Comparison of ENCODE assay signal across 9 cellular contexts in the genomic region with DNA sequence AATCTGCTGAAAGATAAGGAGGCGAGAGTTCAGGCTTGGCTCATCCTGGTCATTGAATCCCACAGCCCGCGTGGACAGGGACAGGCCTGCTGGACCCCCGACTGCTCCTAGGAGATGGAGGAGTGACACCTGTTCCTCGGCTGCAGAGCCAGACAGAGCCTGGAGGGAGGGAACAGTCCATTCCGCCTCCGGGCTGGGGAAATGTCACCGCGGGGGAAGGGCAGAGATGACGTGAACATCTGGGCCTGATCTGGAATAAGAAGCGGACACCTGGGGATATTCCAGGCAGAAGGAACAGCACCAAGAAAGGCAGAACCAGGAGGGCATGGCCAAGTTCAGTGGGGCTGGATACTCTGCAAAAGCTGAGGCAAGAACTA. TPM values are rescaled to one million over a fixed set of nuclear protein-coding genes. Genes with fewer than 3 reads are reported as not detected.
DNase-seq lines count a peak whose midpoint lies in the region; ATAC-seq, FAIRE-seq and TF ChIP-seq lines count a peak whose summit lies in the region.
"Had no signal": no experiment of that assay in that cellular context is flagged by ENCODE, and none has a peak within 500 bp of the region (broad histone marks: within the 10 kb centered on the region; RNA-seq: fewer than 3 reads in every experiment).

No MANE protein-coding gene starts in this region.

- intact Hi-C loops in GM12878 (cut with micrococcal nuclease; ENCODE audit: unreplicated experiment): no loop called here

- CTCF ChIA-PET in GM12878 (lab: Yijun Ruan, JAX): interaction anchor here (1.2 to 4.7 kb wide), 7 partner anchors 24 to 117 kb away, joined by 3 to 81 read pairs (median 43); a partner anchor contains a TSS

- RAD21 ChIA-PET in GM12878 (lab: Charles Lee; ENCODE audit: unreplicated experiment): interaction anchor here (1.2 to 5.2 kb wide), 5 partner anchors 24 to 126 kb away, joined by 4 to 129 read pairs (median 44); a partner anchor contains a TSS

- H3K27ac Mint-ChIP-seq in naive B cell: peak overlapping the region in 4 of 6 donors; percentile 45 to 93 (median 60)

- peaks cover 0 to 7% of the 10 kb centered on the region in 2 donors for H3K36me3 Mint-ChIP-seq in naive B cell

- TF ChIP-seq EP300 in GM12878 (IDR thresholded peaks at IDR 0.05; ENCODE audit: borderline replicate concordance in 1 of 2, control insufficient read depth in 1 of 2, low read depth in 2 of 2, low read length in 2 of 2): no peak

- no peaks in the 10 kb centered on the region for H3K9me3 Mint-ChIP-seq in naive B cell

- in situ Hi-C loops in GM12878 (cut with MboI): no loop called here

- H3K4me2 ChIP-seq in BLaER1 treated with 17β-estradiol and CSF1 and Interleukin-3, amounts not matched to agents 10 nM and 100 nM: peak overlapping the region; percentile 83 to 97 (median 93); a peak in 20 of 22 replicates
- peak overlapping the region; percentile 32; the same call in 1 of the 2 replicates for H3K4me2 ChIP-seq in GM12878 (ENCODE audit: control insufficient read depth, insufficient read depth)

- no peak overlapping the region for H2AFZ ChIP-seq in GM12878 (ENCODE audit: control insufficient read depth, low read depth, low read length)

- peak overlapping the region in 1 of 11 experiments; percentile 23; a peak in 2 of 22 replicates for H3K27ac ChIP-seq in BLaER1 treated with 17β-estradiol and CSF1 and Interleukin-3, amounts not matched to agents 10 nM and 100 nM
- H3K27ac ChIP-seq in HUES48 (ENCODE audit: low read depth, low read length): no peak overlapping the region
- H3K27ac ChIP-seq in GM12878 (ENCODE audit: control insufficient read depth, insufficient read depth): no peak overlapping the region

- peaks cover 45 to 75% (median 61%) of the 10 kb centered on the region in 10 experiments for H3K4me1 ChIP-seq in BLaER1 treated with 17β-estradiol and CSF1 and Interleukin-3, amounts not matched to agents 10 nM and 100 nM
- H3K4me1 ChIP-seq in HUES48 (ENCODE audit: control insufficient read depth, insufficient read depth, low read length): peaks cover 6% of the 10 kb centered on the region; the same call in 1 of the 2 replicates
- peaks cover 8% of the 10 kb centered on the region for H3K4me1 ChIP-seq in GM12878 (ENCODE audit: control insufficient read depth, insufficient read depth, low read length)

- no peak for TF ChIP-seq POLR2A in GM12878 (IDR thresholded peaks at IDR 0.05; ENCODE audit: low read depth, low read length)

- BruUV-seq in GM12878 (replicated peaks; lab: Mats Ljungman, UMichigan): no TSS peak

- H4K20me1 ChIP-seq in BLaER1 treated with 17β-estradiol and CSF1 and Interleukin-3, amounts not matched to agents 10 nM and 100 nM: no peaks in the 10 kb centered on the region
- no peaks in the 10 kb centered on the region for H4K20me1 ChIP-seq in GM12878 (ENCODE audit: control insufficient read depth, insufficient read depth)

- DNase-seq in GM12878 (ENCODE audit: low read depth, low spot score) (no peak), naive B cell (no peak), ureter (ENCODE audit: low spot score) (no peak), DMS153 treated with DMSO at 0.1 percent for 48 hours (lab: John Stamatoyannopoulos, UW; ENCODE audit: unreplicated experiment) (no peak)

- H3K9ac ChIP-seq in BLaER1 treated with 17β-estradiol and CSF1 and Interleukin-3, amounts not matched to agents 10 nM and 100 nM: peak overlapping the region in 6 of 11 experiments; percentile 8 to 97 (median 92); a peak in 10 of 22 replicates
- H3K9ac ChIP-seq in HUES48 (ENCODE audit: low read depth, low read length) (no peak overlapping the region), GM12878 (ENCODE audit: control insufficient read depth, insufficient read depth, low read length) (no peak overlapping the region)

- peaks cover 27% of the 10 kb centered on the region for H3K79me2 ChIP-seq in GM12878 (ENCODE audit: control insufficient read depth, insufficient read depth, low read length)

- SMC1A ChIA-PET in GM12878 (lab: Charles Lee; ENCODE audit: uncharacterized antibody, unreplicated experiment): interaction anchor here (4.2 to 4.7 kb wide), 3 partner anchors 24 to 103 kb away, joined by 32 to 47 read pairs (median 43); a partner anchor contains a TSS

- peaks cover 20 to 30% (median 27%) of the 10 kb centered on the region in 11 experiments for H3K36me3 ChIP-seq in BLaER1 treated with 17β-estradiol and CSF1 and Interleukin-3, amounts not matched to agents 10 nM and 100 nM
- H3K36me3 ChIP-seq in HUES48 (ENCODE audit: control insufficient read depth, insufficient read depth, low read length) (peaks cover 18% of the 10 kb centered on the region), GM12878 (ENCODE audit: control insufficient read depth in 2 of 2, insufficient read depth in 2 of 2, low read length in 1 of 2) (peaks cover 2 to 3% of the 10 kb centered on the region in 2 experiments; a peak in 1 of 4 replicates)

- peak overlapping the region; percentile 41 to 99 (median 82) for H3K4me3 Mint-ChIP-seq in naive B cell

- TF ChIP-seq CTCF in GM12878 (IDR thresholded peaks at IDR 0.05 in 2 of 3, conservative IDR thresholded peaks at IDR 0.05 in 1 of 3; ENCODE audit: control insufficient read depth in 2 of 3, extremely low read depth in 1 of 3, insufficient read depth in 1 of 3, low read depth in 3 of 3, low read length in 3 of 3): no peak

- H3K27me3 Mint-ChIP-seq in naive B cell: no peaks in the 10 kb centered on the region

- no peak for TF ChIP-seq RAD21 in GM12878 (IDR thresholded peaks at IDR 0.05; ENCODE audit: insufficient read depth, low read depth, low read length)

- no peaks in the 10 kb centered on the region for H3K9me3 ChIP-seq in BLaER1 treated with 17β-estradiol and CSF1 and Interleukin-3, amounts not matched to agents 10 nM and 100 nM (replicated peaks in 1 of 11)
- H3K9me3 ChIP-seq in HUES48 (ENCODE audit: control insufficient read depth, insufficient read depth, low read length) (no peaks in the 10 kb centered on the region), GM12878 (replicated peaks; ENCODE audit: control insufficient read depth, insufficient read depth, low read length) (no peaks in the 10 kb centered on the region)
- H3K9me3 ChIP-seq: vagina had no signal

- H3K4me1 Mint-ChIP-seq in naive B cell: peaks cover 20 to 60% (median 39%) of the 10 kb centered on the region in 3 donors

- FAIRE-seq in GM12878 (lab: Jason Lieb, UNC): no peak

- 95% methylated on average over 11 of the region's 11 CpGs for WGBS in GM12878 (ENCODE audit: insufficient coverage, insufficient replicate concordance, low lambda C conversion rate, missing lambda C conversion rate)

- ATAC-seq in GM12878: no peak
- ATAC-seq in naive B cell (ENCODE audit: low read depth in 2 of 2): no peak
- ATAC-seq in HG02642 (IDR thresholded peaks at IDR 0.05; ENCODE audit: poor library complexity, unreplicated experiment): no peak
- no peak for ATAC-seq in HG03460 (IDR thresholded peaks at IDR 0.05; ENCODE audit: unreplicated experiment)

- peak overlapping the region in 6 of 10 experiments; percentile 65 to 89 (median 77); a peak in 7 of 20 replicates for H3K4me3 ChIP-seq in BLaER1 treated with 17β-estradiol and CSF1 and Interleukin-3, amounts not matched to agents 10 nM and 100 nM
- peak overlapping the region; percentile 72; the same call in 1 of the 2 replicates for H3K4me3 ChIP-seq in HUES48 (ENCODE audit: low read depth, low read length)
- H3K4me3 ChIP-seq in GM12878: peak overlapping the region; percentile 90; the same call in 1 of the 2 replicates

- POLR2A ChIA-PET in GM12878 (lab: Charles Lee): interaction anchor here (0.6 to 5.2 kb wide), 8 partner anchors 26 to 381 kb away, joined by 3 to 109 read pairs (median 4); a partner anchor contains a TSS

- no peaks in the 10 kb centered on the region for H3K27me3 ChIP-seq in BLaER1 treated with 17β-estradiol and CSF1 and Interleukin-3, amounts not matched to agents 10 nM and 100 nM
- H3K27me3 ChIP-seq in HUES48 (ENCODE audit: control insufficient read depth, insufficient read depth, low read length) (no peaks in the 10 kb centered on the region), GM12878 (replicated peaks in 1 of 2; ENCODE audit: control insufficient read depth in 2 of 2, insufficient read depth in 2 of 2, low read length in 1 of 2) (no peaks in the 10 kb centered on the region)
- H3K27me3 ChIP-seq: vagina had no signal

RNA-seq across cellular contexts. Expression of a gene that starts 1.5 kb away (rescaled TPM):
- total RNA-seq in GM12878 (2013; cell fraction: nucleolus; rRNA removed): 18.5 and 22.3 TPM in 2 replicates
- 13.0 and 14.3 TPM in 2 replicates for total RNA-seq in GM12878 (2014; rRNA removed)
- total RNA-seq in GM12878 (2014; rRNA removed; fragmentation: Illumina TruSeq; extraction: Trizol): 5.0 and 5.8 TPM in 2 replicates
- total RNA-seq in GM12878 (2021): 10.7 and 12.0 TPM in 2 replicates
- 2.4 TPM for polyA plus RNA-seq in GM12878 (2011; ENCODE audit: low read depth)
- polyA plus RNA-seq in GM12878 (2011; rRNA removed): 2.7 and 3.3 TPM in 2 replicates
- 4.7 and 5.0 TPM in 2 replicates for polyA plus RNA-seq in GM12878 (2011; cell fraction: cytosol; rRNA removed)
- polyA plus RNA-seq in GM12878 (2011; cell fraction: nucleus; rRNA removed): 3.3 and 4.6 TPM in 2 replicates
- polyA plus RNA-seq in GM12878 (2012): 4.5 TPM in 2 replicates
- polyA plus RNA-seq in GM12878 (2014; fragmentation: Illumina TruSeq; extraction: Trizol): 5.1 and 5.7 TPM in 2 replicates
- polyA plus RNA-seq in GM12878 (2014; fragmentation: Nextera tagmentation; extraction: Ambion mirVana): 1 to 10 TPM; 1.0 to 1.2 TPM
- 11.5 and 12.1 TPM in 2 replicates for polyA plus RNA-seq in GM12878 (2014; rRNA removed)
- 1 to 10 TPM; 8.6 to 8.8 TPM for polyA plus RNA-seq in GM12878 (2016; fragmentation: Nextera tagmentation; extraction: Ambion mirVana)
- polyA minus RNA-seq in GM12878 (2011; rRNA and poly(A)+ RNA removed): 5.1 and 6.7 TPM in 2 replicates
- polyA minus RNA-seq in GM12878 (2011; cell fraction: cytosol; rRNA and poly(A)+ RNA removed): 2.3 and 3.8 TPM in 2 replicates
- 6.5 and 10.4 TPM in 2 replicates for polyA minus RNA-seq in GM12878 (2011; cell fraction: nucleus; rRNA and poly(A)+ RNA removed)
- polyA plus RNA-seq in naive B cell (ENCODE audit: low read depth in 6 of 6): 10 to 100 TPM; 12.0 to 18.3 (median 15.1) TPM
- 10.4 TPM for total RNA-seq in ureter

RNA-seq across cellular contexts. Expression of a gene that starts 6.8 kb away (rescaled TPM):
- total RNA-seq in GM12878 (2013; cell fraction: nucleolus; rRNA removed): 21.4 and 21.5 TPM in 2 replicates
- total RNA-seq in GM12878 (2014; rRNA removed): 18.3 and 21.3 TPM in 2 replicates
- total RNA-seq in GM12878 (2014; rRNA removed; fragmentation: Illumina TruSeq; extraction: Trizol): 9.8 TPM in 2 replicates
- total RNA-seq in GM12878 (2021): 17.3 and 19.3 TPM in 2 replicates
- polyA plus RNA-seq in GM12878 (2011; ENCODE audit: low read depth): 9.3 TPM
- polyA plus RNA-seq in GM12878 (2011; rRNA removed): 8.8 and 13.2 TPM in 2 replicates
- polyA plus RNA-seq in GM12878 (2011; cell fraction: cytosol; rRNA removed): 22.5 and 28.3 TPM in 2 replicates
- 50.1 and 58.1 TPM in 2 replicates for polyA plus RNA-seq in GM12878 (2011; cell fraction: nucleus; rRNA removed)
- polyA plus RNA-seq in GM12878 (2012): 16.7 and 18.1 TPM in 2 replicates
- 8.2 and 8.3 TPM in 2 replicates for polyA plus RNA-seq in GM12878 (2014; fragmentation: Illumina TruSeq; extraction: Trizol)
- under 1 TPM; 0.05 to 0.06 TPM for polyA plus RNA-seq in GM12878 (2014; fragmentation: Nextera tagmentation; extraction: Ambion mirVana)
- 23.1 and 24.5 TPM in 2 replicates for polyA plus RNA-seq in GM12878 (2014; rRNA removed)
- polyA plus RNA-seq in GM12878 (2016; fragmentation: Nextera tagmentation; extraction: Ambion mirVana): 1 to 10 TPM; 2.6 to 2.7 TPM
- polyA minus RNA-seq in GM12878 (2011; rRNA and poly(A)+ RNA removed): 7.2 and 22.8 TPM in 2 replicates
- polyA minus RNA-seq in GM12878 (2011; cell fraction: cytosol; rRNA and poly(A)+ RNA removed): 11.4 and 12.8 TPM in 2 replicates
- polyA minus RNA-seq in GM12878 (2011; cell fraction: nucleus; rRNA and poly(A)+ RNA removed): 5.6 and 10.4 TPM in 2 replicates
- 10 to 100 TPM in 1 of 6 donors, 1 to 10 TPM in 4, under 1 TPM in 1; 0.40 to 10.1 (median 6.3) TPM for polyA plus RNA-seq in naive B cell (ENCODE audit: low read depth in 6 of 6)
- total RNA-seq in ureter: 37.6 TPM

RNA-seq across cellular contexts. Expression of a gene that starts 25.0 kb away (rescaled TPM):
- total RNA-seq in GM12878 (2013; cell fraction: nucleolus; rRNA removed): 16.0 TPM in 2 replicates
- total RNA-seq in GM12878 (2014; rRNA removed) (9.0 and 9.2 TPM in 2 replicates), GM12878 (2014; rRNA removed; fragmentation: Illumina TruSeq; extraction: Trizol) (3.4 and 3.5 TPM in 2 replicates), GM12878 (2021) (11.2 and 11.9 TPM in 2 replicates), ureter (6.9 TPM)
- 3.2 TPM for polyA plus RNA-seq in GM12878 (2011; ENCODE audit: low read depth)
- polyA plus RNA-seq in GM12878 (2011; rRNA removed) (2.7 and 2.8 TPM in 2 replicates), GM12878 (2014; fragmentation: Illumina TruSeq; extraction: Trizol) (2.8 and 3.2 TPM in 2 replicates), GM12878 (2014; fragmentation: Nextera tagmentation; extraction: Ambion mirVana) (1 to 10 TPM in 1 of 2 experiments, under 1 TPM in 1; 0.61 to 1.6 TPM), GM12878 (2014; rRNA removed) (9.5 and 10.8 TPM in 2 replicates), GM12878 (2016; fragmentation: Nextera tagmentation; extraction: Ambion mirVana) (1 to 10 TPM; 4.2 to 4.8 TPM), naive B cell (ENCODE audit: low read depth in 6 of 6) (1 to 10 TPM in 5 of 6 donors, not detected in 1; 2.3 to 6.8 (median 4.7) TPM)
- polyA plus RNA-seq in GM12878 (2011; cell fraction: cytosol; rRNA removed): 5.7 and 5.8 TPM in 2 replicates
- 5.2 and 7.8 TPM in 2 replicates for polyA plus RNA-seq in GM12878 (2011; cell fraction: nucleus; rRNA removed)
- polyA plus RNA-seq in GM12878 (2012): 5.6 and 6.1 TPM in 2 replicates
- 1.6 and 3.5 TPM in 2 replicates for polyA minus RNA-seq in GM12878 (2011; rRNA and poly(A)+ RNA removed)
- 4.0 and 4.4 TPM in 2 replicates for polyA minus RNA-seq in GM12878 (2011; cell fraction: cytosol; rRNA and poly(A)+ RNA removed)
- 2.8 and 4.6 TPM in 2 replicates for polyA minus RNA-seq in GM12878 (2011; cell fraction: nucleus; rRNA and poly(A)+ RNA removed)

RNA-seq across cellular contexts. Expression of a gene that starts 38.4 kb away (rescaled TPM):
- total RNA-seq in GM12878 (2013; cell fraction: nucleolus; rRNA removed): 16.5 and 18.2 TPM in 2 replicates
- total RNA-seq in GM12878 (2014; rRNA removed) (12.5 and 13.6 TPM in 2 replicates), GM12878 (2014; rRNA removed; fragmentation: Illumina TruSeq; extraction: Trizol) (7.4 and 8.6 TPM in 2 replicates), GM12878 (2021) (9.2 and 12.6 TPM in 2 replicates), ureter (10.8 TPM)
- 1.7 TPM for polyA plus RNA-seq in GM12878 (2011; ENCODE audit: low read depth)
- polyA plus RNA-seq in GM12878 (2011; rRNA removed) (6.0 and 6.3 TPM in 2 replicates), GM12878 (2014; fragmentation: Illumina TruSeq; extraction: Trizol) (2.7 and 8.5 TPM in 2 replicates), GM12878 (2014; fragmentation: Nextera tagmentation; extraction: Ambion mirVana) (under 1 TPM; 0.14 to 0.88 TPM), GM12878 (2014; rRNA removed) (12.9 and 13.7 TPM in 2 replicates), GM12878 (2016; fragmentation: Nextera tagmentation; extraction: Ambion mirVana) (10 to 100 TPM; 16.2 to 17.4 TPM), naive B cell (ENCODE audit: low read depth in 6 of 6) (10 to 100 TPM; 28.0 to 41.5 (median 36.1) TPM)
- 5.5 and 8.8 TPM in 2 replicates for polyA plus RNA-seq in GM12878 (2011; cell fraction: cytosol; rRNA removed)
- polyA plus RNA-seq in GM12878 (2011; cell fraction: nucleus; rRNA removed): 8.9 and 11.8 TPM in 2 replicates
- polyA plus RNA-seq in GM12878 (2012): 5.8 and 8.9 TPM in 2 replicates
- 1.2 and 2.8 TPM in 2 replicates for polyA minus RNA-seq in GM12878 (2011; rRNA and poly(A)+ RNA removed)
- polyA minus RNA-seq in GM12878 (2011; cell fraction: cytosol; rRNA and poly(A)+ RNA removed): 2.0 and 2.2 TPM in 2 replicates
- polyA minus RNA-seq in GM12878 (2011; cell fraction: nucleus; rRNA and poly(A)+ RNA removed): 5.1 and 8.8 TPM in 2 replicates

RNA-seq across cellular contexts. Expression of a gene that starts 52.4 kb away (rescaled TPM):
- 64.7 and 73.9 TPM in 2 replicates for total RNA-seq in GM12878 (2013; cell fraction: nucleolus; rRNA removed)
- total RNA-seq in GM12878 (2014; rRNA removed): 8.9 and 9.1 TPM in 2 replicates
- 6.4 and 7.0 TPM in 2 replicates for total RNA-seq in GM12878 (2014; rRNA removed; fragmentation: Illumina TruSeq; extraction: Trizol)
- total RNA-seq in GM12878 (2021): 11.1 and 11.5 TPM in 2 replicates
- 3.0 TPM for polyA plus RNA-seq in GM12878 (2011; ENCODE audit: low read depth)
- 10.8 and 11.6 TPM in 2 replicates for polyA plus RNA-seq in GM12878 (2011; rRNA removed)
- 10.9 and 11.7 TPM in 2 replicates for polyA plus RNA-seq in GM12878 (2011; cell fraction: cytosol; rRNA removed)
- 14.9 and 20.0 TPM in 2 replicates for polyA plus RNA-seq in GM12878 (2011; cell fraction: nucleus; rRNA removed)
- polyA plus RNA-seq in GM12878 (2012): 6.5 and 7.5 TPM in 2 replicates
- polyA plus RNA-seq in GM12878 (2014; fragmentation: Illumina TruSeq; extraction: Trizol): 5.8 and 6.2 TPM in 2 replicates
- 1 to 10 TPM in 1 of 2 experiments, under 1 TPM in 1; 0.87 to 1.5 TPM for polyA plus RNA-seq in GM12878 (2014; fragmentation: Nextera tagmentation; extraction: Ambion mirVana)
- polyA plus RNA-seq in GM12878 (2014; rRNA removed): 11.5 and 12.8 TPM in 2 replicates
- polyA plus RNA-seq in GM12878 (2016; fragmentation: Nextera tagmentation; extraction: Ambion mirVana): 1 to 10 TPM; 5.9 to 8.1 TPM
- 6.2 and 11.4 TPM in 2 replicates for polyA minus RNA-seq in GM12878 (2011; rRNA and poly(A)+ RNA removed)
- polyA minus RNA-seq in GM12878 (2011; cell fraction: cytosol; rRNA and poly(A)+ RNA removed): 4.7 and 5.9 TPM in 2 replicates
- polyA minus RNA-seq in GM12878 (2011; cell fraction: nucleus; rRNA and poly(A)+ RNA removed): 8.6 and 13.2 TPM in 2 replicates
- 1 to 10 TPM; 1.4 to 4.4 (median 2.9) TPM for polyA plus RNA-seq in naive B cell (ENCODE audit: low read depth in 6 of 6)
- total RNA-seq in ureter: 25.2 TPM

Comparison
In these comparisons a context has a peak if more than half of its experiments do, and no peak if none do; other contexts are left out.
1. H3K9ac ChIP-seq: peak in BLaER1 treated with 17β-estradiol and CSF1 and Interleukin-3, amounts not matched to agents 10 nM and 100 nM (6 of 11); none in HUES48 (single experiment) and GM12878 (single experiment).
2. Peak in every context shown above with its lines, with median percentiles within 50 percentile points of each other: H3K4me3 ChIP-seq.